1 cellular context compared by ENCODE assay signal in the genomic region with DNA sequence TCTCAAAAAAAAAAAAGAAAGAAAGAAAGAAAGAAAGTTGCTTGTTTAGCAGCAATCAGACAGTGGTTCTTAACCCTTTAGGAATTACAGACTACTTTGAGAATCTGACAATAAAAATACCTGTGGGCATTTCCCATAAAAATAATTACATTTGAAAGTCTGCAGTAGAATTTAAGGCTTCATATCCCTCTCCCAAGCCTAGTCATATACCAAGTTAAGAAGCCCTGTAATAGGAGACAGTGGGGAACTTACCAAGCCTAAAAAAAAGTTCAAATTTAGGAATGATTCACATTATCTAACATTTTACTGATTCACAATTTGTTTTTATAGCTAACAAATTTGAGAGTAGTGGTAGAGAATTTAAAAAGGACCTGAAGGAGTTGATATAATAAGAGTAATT.
TF ChIP-seq lines count a peak whose summit lies in the region.

No MANE protein-coding gene starts in this region.

TF ChIP-seq in HepG2, 621 proteins besides CTCF, POLR2A, EP300 and RAD21 (continued from another document):
- TF ChIP-seq, protein P1, sequence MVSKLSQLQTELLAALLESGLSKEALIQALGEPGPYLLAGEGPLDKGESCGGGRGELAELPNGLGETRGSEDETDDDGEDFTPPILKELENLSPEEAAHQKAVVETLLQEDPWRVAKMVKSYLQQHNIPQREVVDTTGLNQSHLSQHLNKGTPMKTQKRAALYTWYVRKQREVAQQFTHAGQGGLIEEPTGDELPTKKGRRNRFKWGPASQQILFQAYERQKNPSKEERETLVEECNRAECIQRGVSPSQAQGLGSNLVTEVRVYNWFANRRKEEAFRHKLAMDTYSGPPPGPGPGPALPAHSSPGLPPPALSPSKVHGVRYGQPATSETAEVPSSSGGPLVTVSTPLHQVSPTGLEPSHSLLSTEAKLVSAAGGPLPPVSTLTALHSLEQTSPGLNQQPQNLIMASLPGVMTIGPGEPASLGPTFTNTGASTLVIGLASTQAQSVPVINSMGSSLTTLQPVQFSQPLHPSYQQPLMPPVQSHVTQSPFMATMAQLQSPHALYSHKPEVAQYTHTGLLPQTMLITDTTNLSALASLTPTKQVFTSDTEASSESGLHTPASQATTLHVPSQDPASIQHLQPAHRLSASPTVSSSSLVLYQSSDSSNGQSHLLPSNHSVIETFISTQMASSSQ (IDR thresholded peaks at IDR 0.05; ENCODE audit: low read depth): no peak
- TF ChIP-seq, protein P1 (CRISPR knock-in tag; IDR thresholded peaks at IDR 0.05; ENCODE audit: borderline replicate concordance): no peak
- TF ChIP-seq ZNF367 (CRISPR knock-in tag; IDR thresholded peaks at IDR 0.05; ENCODE audit: borderline replicate concordance) (no peak), JUNB (CRISPR knock-in tag; IDR thresholded peaks at IDR 0.05; ENCODE audit: borderline replicate concordance) (no peak), MED8 (CRISPR knock-in tag; IDR thresholded peaks at IDR 0.05; ENCODE audit: insufficient replicate concordance) (no peak), NR2F2 (IDR thresholded peaks at IDR 0.05; ENCODE audit: borderline replicate concordance, low read depth) (no peak), NCOA1 (CRISPR knock-in tag; IDR thresholded peaks at IDR 0.05) (no peak), RBFOX2 (IDR thresholded peaks at IDR 0.05; ENCODE audit: low read depth, low read length) (no peak), ZFP90 (CRISPR knock-in tag; IDR thresholded peaks at IDR 0.05; ENCODE audit: borderline replicate concordance) (no peak), MTF1 (CRISPR knock-in tag; IDR thresholded peaks at IDR 0.05) (no peak)
- TF ChIP-seq, protein P2, sequence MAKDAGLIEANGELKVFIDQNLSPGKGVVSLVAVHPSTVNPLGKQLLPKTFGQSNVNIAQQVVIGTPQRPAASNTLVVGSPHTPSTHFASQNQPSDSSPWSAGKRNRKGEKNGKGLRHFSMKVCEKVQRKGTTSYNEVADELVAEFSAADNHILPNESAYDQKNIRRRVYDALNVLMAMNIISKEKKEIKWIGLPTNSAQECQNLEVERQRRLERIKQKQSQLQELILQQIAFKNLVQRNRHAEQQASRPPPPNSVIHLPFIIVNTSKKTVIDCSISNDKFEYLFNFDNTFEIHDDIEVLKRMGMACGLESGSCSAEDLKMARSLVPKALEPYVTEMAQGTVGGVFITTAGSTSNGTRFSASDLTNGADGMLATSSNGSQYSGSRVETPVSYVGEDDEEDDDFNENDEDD (CRISPR knock-in tag; IDR thresholded peaks at IDR 0.05; ENCODE audit: borderline replicate concordance): no peak
